22 cellular contexts compared by ENCODE assay signal in genomic region chr3:82654708-82655107, GRCh38.
"Had no signal": no experiment of that assay in that cellular context is flagged by ENCODE, and none has a peak within 500 bp of the region (broad histone marks: within the 10 kb centered on the region; RNA-seq: fewer than 3 reads in every experiment).

No MANE protein-coding gene starts in this region.

- H3K9me3 Mint-ChIP-seq: mesothelial cell of epicardium, nephron progenitor cell had no signal

- H3K27me3 ChIP-seq: brain microvascular endothelial cell, colonic mucosa, thyroid gland had no signal

- H3K4me3 Mint-ChIP-seq: activated naive CD4-positive, alpha-beta T cell treated with anti-CD3 and anti-CD28 coated beads, Interleukin-2, amount 10 ng/mL, durations not matched to agents 7 days and 5 days; activated T-cell treated with anti-CD3 and anti-CD28 coated beads, Interleukin-2, amount 50 U/mL, for 4 hours; mesothelial cell of epicardium; nephron progenitor cell had no signal

- H3K4me1 Mint-ChIP-seq: activated naive CD4-positive, alpha-beta T cell treated with anti-CD3 and anti-CD28 coated beads, Interleukin-2, amount 10 ng/mL, durations not matched to agents 7 days and 5 days; mesothelial cell of epicardium; nephron progenitor cell had no signal

- H3K9me3 ChIP-seq: colonic mucosa, thyroid gland had no signal

- DNase-seq: activated CD4-positive, alpha-beta T cell treated with anti-CD3 and anti-CD28 coated beads, Interleukin-2, amount 50 U/mL, for 1 hour; activated CD8-positive, alpha-beta memory T cell treated with anti-CD3 and anti-CD28 coated beads, Interleukin-2, amount 50 U/mL, for 4 hours; activated naive CD4-positive, alpha-beta T cell treated with anti-CD3 and anti-CD28 coated beads, Interleukin-2, amount 10 ng/mL, durations not matched to agents 7 days and 5 days; activated T-cell treated with anti-CD3 and anti-CD28 coated beads, Interleukin-2, amount 50 U/mL, for 4 hours; aorta; brain microvascular endothelial cell; central memory CD4-positive, alpha-beta T cell; colonic mucosa; foreskin melanocyte; glutamatergic neuron; hippocampal formation; nephron progenitor cell; occipital lobe; posterior cingulate gyrus; retina; stimulated activated CD4-positive, alpha-beta T cell treated with anti-CD3 and anti-CD28 coated beads, Interleukin-1b, Interleukin-23, amount 100 ng/mL, for 48 hours; stimulated activated CD8-positive, alpha-beta memory T cell treated with anti-CD3 and anti-CD28 coated beads, Interleukin-4, amount 100 ng/mL, for 48 hours; stimulated activated naive CD4-positive, alpha-beta T cell; thyroid gland had no signal

- H3K27ac Mint-ChIP-seq: activated naive CD4-positive, alpha-beta T cell treated with anti-CD3 and anti-CD28 coated beads, Interleukin-2, amount 10 ng/mL, durations not matched to agents 7 days and 5 days; mesothelial cell of epicardium; nephron progenitor cell had no signal

- H3K4me3 ChIP-seq: colonic mucosa, lung, thyroid gland had no signal

- H3K36me3 Mint-ChIP-seq: activated naive CD4-positive, alpha-beta T cell treated with anti-CD3 and anti-CD28 coated beads, Interleukin-2, amount 10 ng/mL, durations not matched to agents 7 days and 5 days; mesothelial cell of epicardium had no signal

- ATAC-seq: activated CD4-positive, CD25-positive, alpha-beta regulatory T cell treated with anti-CD3 and anti-CD28 coated beads, Interleukin-2, amount 50 U/mL, for 24 hours; activated T-cell treated with anti-CD3 and anti-CD28 coated beads, Interleukin-2, amount 50 U/mL, for 4 hours had no signal

- H3K27me3 Mint-ChIP-seq: activated naive CD4-positive, alpha-beta T cell treated with anti-CD3 and anti-CD28 coated beads, Interleukin-2, amount 10 ng/mL, durations not matched to agents 7 days and 5 days had no signal

- H3K27ac ChIP-seq: brain microvascular endothelial cell, colonic mucosa, thyroid gland had no signal

- H3K36me3 ChIP-seq: brain microvascular endothelial cell, colonic mucosa, thyroid gland had no signal
